In the genomic region with DNA sequence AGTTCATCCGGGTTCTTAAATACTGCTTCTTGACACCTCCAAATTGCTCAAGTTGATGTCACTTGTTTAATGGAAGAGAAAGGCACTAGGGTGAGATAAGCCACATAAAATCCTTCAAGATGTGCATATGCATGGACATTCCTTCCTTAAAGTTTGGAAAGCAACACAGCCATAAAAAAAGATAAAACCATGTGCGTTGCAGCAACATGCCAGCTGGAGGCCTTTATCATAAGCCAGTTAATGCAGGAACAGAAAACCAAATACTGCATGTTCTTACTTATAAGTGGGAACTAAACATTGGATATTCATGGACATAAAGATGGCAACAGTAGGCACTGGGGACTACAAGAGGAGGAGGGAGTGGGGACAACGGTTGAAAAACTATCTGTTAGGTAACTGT, we compare ENCODE assay signal across 24 cellular contexts.
"Had no signal": no experiment of that assay in that cellular context is flagged by ENCODE, and none has a peak within 500 bp of the region (broad histone marks: within the 10 kb centered on the region; RNA-seq: fewer than 3 reads in every experiment).

No MANE protein-coding gene starts in this region.

- H3K27me3 ChIP-seq: ovary, tibial nerve, uterus had no signal

- DNase-seq: hypothalamus; immature natural killer cell; kidney; left ventricle myocardium inferior; mesendoderm; naive B cell; natural killer cell; ovary; retina; right cardiac atrium; stimulated activated CD4-positive, alpha-beta T cell treated with anti-CD3 and anti-CD28 coated beads, Interleukin-12 subunit alpha, Interleukin-12 subunit beta, amount 100 ng/mL, for 4 hours; stimulated activated CD4-positive, alpha-beta T cell treated with anti-CD3 and anti-CD28 coated beads, Interleukin-15, amount 100 ng/mL, for 24 hours; stimulated activated CD4-positive, alpha-beta T cell treated with anti-CD3 and anti-CD28 coated beads, Interleukin-2, amount 100 ng/mL, for 24 hours; stimulated activated CD4-positive, alpha-beta T cell treated with anti-CD3 and anti-CD28 coated beads, Interleukin-4, amount 100 ng/mL, for 1 hour; stimulated activated naive CD4-positive, alpha-beta T cell treated with Interleukin-2 at 50 U/mL for 16 hours; stimulated activated naive CD8-positive, alpha-beta T cell treated with anti-CD3 and anti-CD28 coated beads, Interleukin-15, amount 100 ng/mL, for 72 hours; uterus had no signal

- H3K9me3 Mint-ChIP-seq: immature natural killer cell; natural killer cell; stimulated activated naive CD8-positive, alpha-beta T cell treated with anti-CD3 and anti-CD28 coated beads, Interleukin-15, amount 100 ng/mL, for 72 hours; type B pancreatic cell had no signal

- FAIRE-seq: islet of Langerhans, kidney had no signal

- H3K36me3 Mint-ChIP-seq: natural killer cell had no signal

- H3K4me1 ChIP-seq: prostate gland, uterus had no signal

- H3K4me3 Mint-ChIP-seq: immature natural killer cell; mesothelial cell of epicardium; natural killer cell; stimulated activated naive CD8-positive, alpha-beta T cell treated with anti-CD3 and anti-CD28 coated beads, Interleukin-15, amount 100 ng/mL, for 72 hours; type B pancreatic cell had no signal

- H3K4me3 ChIP-seq: left ventricle myocardium inferior, lung, ovary, prostate gland, skin epidermis, tibial nerve, uterus had no signal

- H3K4me1 Mint-ChIP-seq: immature natural killer cell; mesothelial cell of epicardium; stimulated activated naive CD8-positive, alpha-beta T cell treated with anti-CD3 and anti-CD28 coated beads, Interleukin-15, amount 100 ng/mL, for 72 hours had no signal

- H3K36me3 ChIP-seq: ovary, prostate gland, uterus had no signal

- H3K27ac Mint-ChIP-seq: mesothelial cell of epicardium, natural killer cell, type B pancreatic cell had no signal

- H3K27me3 Mint-ChIP-seq: naive B cell; stimulated activated naive CD8-positive, alpha-beta T cell treated with anti-CD3 and anti-CD28 coated beads, Interleukin-15, amount 100 ng/mL, for 72 hours; type B pancreatic cell had no signal

- H3K27ac ChIP-seq: left ventricle myocardium inferior, ovary, prostate gland, tibial nerve, uterus had no signal

- ATAC-seq: right cardiac atrium; stimulated activated naive CD8-positive, alpha-beta T cell treated with anti-CD3 and anti-CD28 coated beads, Interleukin-15, amount 100 ng/mL, for 72 hours had no signal

- H3K9me3 ChIP-seq: left ventricle myocardium inferior, ovary, prostate gland, tibial nerve, uterus had no signal
